9 cellular contexts compared by ENCODE assay signal in the genomic region with DNA sequence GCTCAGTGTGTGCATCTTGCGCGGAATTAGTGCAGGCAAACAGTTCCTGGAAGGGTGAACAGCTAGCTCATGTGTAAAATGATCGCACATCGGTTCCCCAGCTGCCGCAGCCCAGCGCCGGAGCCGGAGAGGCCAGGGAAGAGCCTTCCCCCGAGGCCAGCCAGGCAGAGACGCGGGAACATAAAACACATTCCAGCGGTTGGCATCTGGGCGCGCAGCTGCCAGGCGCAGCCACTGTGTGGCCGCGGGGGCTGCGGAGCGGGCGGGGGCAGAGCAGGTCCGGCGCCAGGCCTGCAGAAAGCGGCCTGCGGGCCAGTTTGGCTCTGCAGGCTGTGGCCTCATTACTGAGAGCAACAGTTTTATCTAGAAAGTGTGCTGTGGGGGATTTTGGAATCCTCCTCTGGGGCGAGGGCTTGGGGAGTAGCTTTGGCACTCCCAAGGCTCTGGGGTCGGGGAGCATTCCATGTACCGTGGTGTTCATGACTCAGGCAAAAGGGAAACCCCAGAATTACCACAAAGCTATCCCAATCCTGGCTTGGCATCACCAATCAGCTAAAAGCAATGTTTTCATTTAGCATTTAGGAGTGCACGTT.
A peak's percentile ranks its signal among the peaks of the same experiment; 100 is the strongest.
DNase-seq lines count a peak whose midpoint lies in the region; ATAC-seq and TF ChIP-seq lines count a peak whose summit lies in the region.
"Had no signal": no experiment of that assay in that cellular context is flagged by ENCODE, and none has a peak within 500 bp of the region (broad histone marks: within the 10 kb centered on the region; RNA-seq: fewer than 3 reads in every experiment).

No MANE protein-coding gene starts in this region.

- H3K36me3 ChIP-seq in GM23248 (ENCODE audit: low read depth) = no peaks in the 10 kb centered on the region

- H3K36me3 Mint-ChIP-seq in WTC11 = no peaks in the 10 kb centered on the region
- H3K36me3 Mint-ChIP-seq in glutamatergic neuron (ENCODE audit: unreplicated experiment) = no peaks in the 10 kb centered on the region

- no peaks in the 10 kb centered on the region for H4K20me1 ChIP-seq in GM23248 (ENCODE audit: insufficient read depth)

- H3K4me1 Mint-ChIP-seq in WTC11 (peaks cover 43% of the 10 kb centered on the region), glutamatergic neuron (ENCODE audit: low read depth, unreplicated experiment) (peaks cover 9% of the 10 kb centered on the region)

- H3K27ac Mint-ChIP-seq in WTC11 (no peak overlapping the region), glutamatergic neuron (ENCODE audit: unreplicated experiment) (no peak overlapping the region)

- peak overlapping the region; percentile 73 for H2AFZ ChIP-seq in GM23248

- CTCF ChIA-PET in WTC11 (lab: Charles Lee) = interaction anchor here (0.7 to 1.6 kb wide), 4 partner anchors 68 to 515 kb away, joined by 3 to 7 read pairs (median 4); partner anchors contain the start of genes PEX1 and RBM48

- TF ChIP-seq CTCF in WTC11 (IDR thresholded peaks at IDR 0.05) (no peak), glutamatergic neuron (IDR thresholded peaks at IDR 0.05; ENCODE audit: partially characterized antibody, unreplicated experiment) (no peak)

- ATAC-seq in WTC11 = peak; percentile 76
- no peak for ATAC-seq in GM19395 (IDR thresholded peaks at IDR 0.05; ENCODE audit: unreplicated experiment)

- POLR2A ChIA-PET in WTC11 (lab: Charles Lee) = no interaction called here

- peak overlapping the region; percentile 79 for H3K4me2 ChIP-seq in GM23248 (ENCODE audit: unreplicated experiment)

- in situ Hi-C loops in GM23248 (cut with MboI) = no loop called here

- H3K9me3 ChIP-seq in GM23248 (ENCODE audit: low read depth) = no peaks in the 10 kb centered on the region

- H3K9me2 ChIP-seq in GM23248 (ENCODE audit: insufficient read depth) = no peaks in the 10 kb centered on the region

- peaks cover 20% of the 10 kb centered on the region; the same call in 1 of the 2 replicates for H3F3A ChIP-seq in GM23248 (ENCODE audit: insufficient read depth)

- H3K4me3 ChIP-seq in GM23248 = peak overlapping the region; percentile 62

- DNase-seq in GM23248 (peak; percentile 95), WTC11 (ENCODE audit: low spot score) (peak; percentile 67), glutamatergic neuron (peak; percentile 73), renal cortical epithelial cell (ENCODE audit: low read depth) (peak; percentile 78), medulla oblongata (ENCODE audit: extremely low spot score) (no peak), NCI-H774 (lab: John Stamatoyannopoulos, UW) (no peak)
- no peak for DNase-seq in activated T-cell treated with anti-CD3 and anti-CD28 coated beads, Interleukin-2, amount 50 U/mL, for 48 hours
- DNase-seq: stimulated activated CD8-positive, alpha-beta memory T cell treated with anti-CD3 and anti-CD28 coated beads, Interleukin-4, amount 100 ng/mL, for 48 hours had no signal

- 0 to 2% methylated on average over 28 of the region's 28 CpGs for WGBS in GM23248 (ENCODE audit: low coverage in 1 of 2, low lambda C conversion rate in 2 of 2, missing lambda C conversion rate in 2 of 2), 2 experiments

- H3K27me3 ChIP-seq in GM23248 (replicated peaks; ENCODE audit: insufficient read depth) = no peaks in the 10 kb centered on the region

- peak overlapping the region; percentile 71 for H3K9ac ChIP-seq in GM23248

- H3K27ac ChIP-seq in GM23248 = peak overlapping the region; percentile 86

- peaks cover 36% of the 10 kb centered on the region for H3K4me1 ChIP-seq in GM23248 (ENCODE audit: insufficient read depth)

- no peaks in the 10 kb centered on the region for H3K79me2 ChIP-seq in GM23248 (ENCODE audit: insufficient read depth)

- no peaks in the 10 kb centered on the region for H3K9me3 Mint-ChIP-seq in WTC11
- peaks cover 3% of the 10 kb centered on the region for H3K9me3 Mint-ChIP-seq in glutamatergic neuron (ENCODE audit: unreplicated experiment)

- H3K4me3 Mint-ChIP-seq in WTC11 (peak overlapping the region; percentile 70), glutamatergic neuron (ENCODE audit: unreplicated experiment) (peak overlapping the region; percentile 35)

- H3K27me3 Mint-ChIP-seq in WTC11 (ENCODE audit: low read depth) (peaks cover 34% of the 10 kb centered on the region), glutamatergic neuron (ENCODE audit: unreplicated experiment) (peaks cover 2% of the 10 kb centered on the region)

TF ChIP-seq in WTC11, 78 proteins besides CTCF, POLR2A, EP300 and RAD21:
- TF ChIP-seq PRRX2 (CRISPR knock-in tag; IDR thresholded peaks at IDR 0.05) (no peak), TEAD1 (CRISPR knock-in tag; IDR thresholded peaks at IDR 0.05) (peak; percentile 47; the same call in 1 of the 2 replicates)

Comparison
In these comparisons a context has a peak if more than half of its experiments do, and no peak if none do; other contexts are left out.
1. DNase-seq: peak in GM23248 (single experiment), WTC11 (single experiment), glutamatergic neuron (single experiment) and renal cortical epithelial cell (single experiment); none in medulla oblongata (single experiment), NCI-H774 (single experiment) and activated T-cell treated with anti-CD3 and anti-CD28 coated beads, Interleukin-2, amount 50 U/mL, for 48 hours (0 of 2).